8 cellular contexts compared by ENCODE assay signal in genomic region chr22:39244073-39244495, GRCh38. TPM values are rescaled to one million over a fixed set of nuclear protein-coding genes. Genes with fewer than 3 reads are reported as not detected.
A peak's percentile ranks its signal among the peaks of the same experiment; 100 is the strongest.
DNase-seq lines count a peak whose midpoint lies in the region; ATAC-seq and TF ChIP-seq lines count a peak whose summit lies in the region.

No MANE protein-coding gene starts in this region.

- H3K9me3 Mint-ChIP-seq in activated CD4-positive, alpha-beta T cell treated with anti-CD3 and anti-CD28 coated beads, Interleukin-2, amount 10 ng/mL, durations not matched to agents 24 days and 14 days, result no peaks in the 10 kb centered on the region
- H3K9me3 Mint-ChIP-seq in activated CD4-positive, alpha-beta T cell treated with anti-CD3 and anti-CD28 coated beads, Interleukin-2, amount 10 ng/mL, durations not matched to agents 7 days and 5 days, result no peaks in the 10 kb centered on the region
- no peaks in the 10 kb centered on the region for H3K9me3 Mint-ChIP-seq in activated naive CD8-positive, alpha-beta T cell treated with anti-CD3 and anti-CD28 coated beads, Interleukin-2, amount 50 U/mL, for 24 hours

- CTCF ChIA-PET in activated CD4-positive, alpha-beta T cell treated with anti-CD3 and anti-CD28 coated beads, Interleukin-2, amount 10 ng/mL, durations not matched to agents 7 days and 5 days (lab: Charles Lee), result no interaction called here

- no peak for ATAC-seq in activated naive CD8-positive, alpha-beta T cell treated with anti-CD3 and anti-CD28 coated beads, Interleukin-2, amount 50 U/mL, for 24 hours
- ATAC-seq in left lung, result no peak
- ATAC-seq in HG03457 (IDR thresholded peaks at IDR 0.05; ENCODE audit: unreplicated experiment), result no peak

- peaks cover 10 to 73% of the 10 kb centered on the region in 2 donors for H3K4me1 ChIP-seq in left lung
- H3K4me1 ChIP-seq in tibial artery, result peaks cover 0 to 53% (median 32%) of the 10 kb centered on the region in 4 donors
- peaks cover 8% of the 10 kb centered on the region for H3K4me1 ChIP-seq in BE2C

- H3K27me3 ChIP-seq in left lung (peaks cover 38 to 90% of the 10 kb centered on the region in 2 donors), tibial artery (peaks cover 0 to 68% of the 10 kb centered on the region in 2 donors), BE2C (peaks cover 61% of the 10 kb centered on the region)

- POLR2A ChIA-PET in activated CD4-positive, alpha-beta T cell treated with anti-CD3 and anti-CD28 coated beads, Interleukin-2, amount 10 ng/mL, durations not matched to agents 7 days and 5 days (lab: Charles Lee), result no interaction called here

- H3K9me3 ChIP-seq in left lung (no peaks in the 10 kb centered on the region), tibial artery (no peaks in the 10 kb centered on the region), BE2C (no peaks in the 10 kb centered on the region)

- peak overlapping the region; percentile 58 for H3K27ac Mint-ChIP-seq in activated CD4-positive, alpha-beta T cell treated with anti-CD3 and anti-CD28 coated beads, Interleukin-2, amount 10 ng/mL, durations not matched to agents 24 days and 14 days
- no peak overlapping the region for H3K27ac Mint-ChIP-seq in activated CD4-positive, alpha-beta T cell treated with anti-CD3 and anti-CD28 coated beads, Interleukin-2, amount 10 ng/mL, durations not matched to agents 7 days and 5 days
- H3K27ac Mint-ChIP-seq in activated naive CD8-positive, alpha-beta T cell treated with anti-CD3 and anti-CD28 coated beads, Interleukin-2, amount 50 U/mL, for 24 hours, result no peak overlapping the region

- no peaks in the 10 kb centered on the region for H3K36me3 ChIP-seq in left lung
- no peaks in the 10 kb centered on the region for H3K36me3 ChIP-seq in tibial artery
- no peaks in the 10 kb centered on the region for H3K36me3 ChIP-seq in BE2C

- DNase-seq in activated CD4-positive, alpha-beta T cell treated with anti-CD3 and anti-CD28 coated beads, Interleukin-2, amount 10 ng/mL, durations not matched to agents 24 days and 14 days, result no peak
- DNase-seq in activated CD4-positive, alpha-beta T cell treated with anti-CD3 and anti-CD28 coated beads, Interleukin-2, amount 10 ng/mL, durations not matched to agents 7 days and 5 days, result no peak
- DNase-seq in activated naive CD8-positive, alpha-beta T cell treated with anti-CD3 and anti-CD28 coated beads, Interleukin-2, amount 50 U/mL, for 24 hours, result no peak
- DNase-seq in left lung (no peak), tibial artery (no peak), putamen (ENCODE audit: low spot score) (no peak), BE2C (no peak)

- peaks cover 27% of the 10 kb centered on the region for H3K4me1 Mint-ChIP-seq in activated CD4-positive, alpha-beta T cell treated with anti-CD3 and anti-CD28 coated beads, Interleukin-2, amount 10 ng/mL, durations not matched to agents 24 days and 14 days
- peaks cover 38% of the 10 kb centered on the region for H3K4me1 Mint-ChIP-seq in activated CD4-positive, alpha-beta T cell treated with anti-CD3 and anti-CD28 coated beads, Interleukin-2, amount 10 ng/mL, durations not matched to agents 7 days and 5 days
- H3K4me1 Mint-ChIP-seq in activated naive CD8-positive, alpha-beta T cell treated with anti-CD3 and anti-CD28 coated beads, Interleukin-2, amount 50 U/mL, for 24 hours, result peaks cover 38% of the 10 kb centered on the region

- peaks cover 63% of the 10 kb centered on the region for H3K27me3 Mint-ChIP-seq in activated CD4-positive, alpha-beta T cell treated with anti-CD3 and anti-CD28 coated beads, Interleukin-2, amount 10 ng/mL, durations not matched to agents 24 days and 14 days
- H3K27me3 Mint-ChIP-seq in activated CD4-positive, alpha-beta T cell treated with anti-CD3 and anti-CD28 coated beads, Interleukin-2, amount 10 ng/mL, durations not matched to agents 7 days and 5 days, result peaks cover 59% of the 10 kb centered on the region
- H3K27me3 Mint-ChIP-seq in activated naive CD8-positive, alpha-beta T cell treated with anti-CD3 and anti-CD28 coated beads, Interleukin-2, amount 50 U/mL, for 24 hours, result peaks cover 45% of the 10 kb centered on the region

- intact Hi-C loops in activated CD4-positive, alpha-beta T cell treated with anti-CD3 and anti-CD28 coated beads, Interleukin-2, amount 10 ng/mL, durations not matched to agents 24 days and 14 days (cut with micrococcal nuclease), result no loop called here
- intact Hi-C loops in left lung (cut with DNase I), result loop anchor here in 1 of 2 donors (10.0 kb wide), 1 partner anchor 61 kb away; no protein-coding TSS in a partner anchor
- intact Hi-C loops in tibial artery (cut with DNase I; ENCODE audit: low total_unique reads), result no loop called here

- H3K36me3 Mint-ChIP-seq in activated CD4-positive, alpha-beta T cell treated with anti-CD3 and anti-CD28 coated beads, Interleukin-2, amount 10 ng/mL, durations not matched to agents 24 days and 14 days (ENCODE audit: low read depth), result peaks cover 3% of the 10 kb centered on the region
- no peaks in the 10 kb centered on the region for H3K36me3 Mint-ChIP-seq in activated CD4-positive, alpha-beta T cell treated with anti-CD3 and anti-CD28 coated beads, Interleukin-2, amount 10 ng/mL, durations not matched to agents 7 days and 5 days (ENCODE audit: low read depth)
- H3K36me3 Mint-ChIP-seq in activated naive CD8-positive, alpha-beta T cell treated with anti-CD3 and anti-CD28 coated beads, Interleukin-2, amount 50 U/mL, for 24 hours (ENCODE audit: low read depth), result no peaks in the 10 kb centered on the region

- peak overlapping the region; percentile 69 for H3K4me3 Mint-ChIP-seq in activated CD4-positive, alpha-beta T cell treated with anti-CD3 and anti-CD28 coated beads, Interleukin-2, amount 10 ng/mL, durations not matched to agents 24 days and 14 days
- H3K4me3 Mint-ChIP-seq in activated CD4-positive, alpha-beta T cell treated with anti-CD3 and anti-CD28 coated beads, Interleukin-2, amount 10 ng/mL, durations not matched to agents 7 days and 5 days, result no peak overlapping the region
- peak overlapping the region; percentile 70 for H3K4me3 Mint-ChIP-seq in activated naive CD8-positive, alpha-beta T cell treated with anti-CD3 and anti-CD28 coated beads, Interleukin-2, amount 50 U/mL, for 24 hours

- H3K27ac ChIP-seq in left lung, result peak overlapping the region; percentile 44 to 73
- peak overlapping the region in 1 of 2 donors; percentile 51 for H3K27ac ChIP-seq in tibial artery

- TF ChIP-seq CTCF in left lung (IDR thresholded peaks at IDR 0.05), result no peak
- no peak for TF ChIP-seq CTCF in tibial artery (IDR thresholded peaks at IDR 0.05)
- TF ChIP-seq CTCF in BE2C (IDR thresholded peaks at IDR 0.05; ENCODE audit: low read depth, low read length), result no peak

- H3K4me3 ChIP-seq in left lung (peak overlapping the region; percentile 38 to 54), tibial artery (peak overlapping the region; percentile 44 to 48), BE2C (ENCODE audit: low read depth, low read length) (no peak overlapping the region)

RNA-seq across cellular contexts. Expression of gene PDGFB, which starts 0.7 kb away (rescaled TPM):
- total RNA-seq in activated CD4-positive, alpha-beta T cell treated with anti-CD3 and anti-CD28 coated beads, Interleukin-2, amount 10 ng/mL, durations not matched to agents 24 days and 14 days, result 2.2 and 2.3 TPM in 2 replicates
- 1 to 10 TPM in 1 of 2 experiments, under 1 TPM in 1; 0.89 to 1.1 TPM for total RNA-seq in activated CD4-positive, alpha-beta T cell treated with anti-CD3 and anti-CD28 coated beads, Interleukin-2, amount 10 ng/mL, durations not matched to agents 7 days and 5 days
- 10 to 100 TPM; 21.9 to 28.2 TPM for total RNA-seq in left lung
- not detected for polyA plus RNA-seq in BE2C (2012; ENCODE audit: insufficient read depth, insufficient read length, low read depth)
